ENCODE assay signal across 25 cellular contexts in genomic region chr6:79710127-79710526, GRCh38.
DNase-seq lines count a peak whose midpoint lies in the region; ATAC-seq and TF ChIP-seq lines count a peak whose summit lies in the region.
"Had no signal": no experiment of that assay in that cellular context is flagged by ENCODE, and none has a peak within 500 bp of the region (broad histone marks: within the 10 kb centered on the region; RNA-seq: fewer than 3 reads in every experiment).

No MANE protein-coding gene starts in this region.

- dilution Hi-C loops in IMR-90 (cut with HindIII; ENCODE audit: low sequenced_read_pairs, unreplicated experiment), result no loop called here

- H4K8ac ChIP-seq in IMR-90 (ENCODE audit: low read depth in 2 of 2, low read length in 2 of 2) (no peak overlapping the region), neuronal stem cell (ENCODE audit: low read depth, low read length) (no peak overlapping the region)

- H3K56ac ChIP-seq in IMR-90 (ENCODE audit: extremely low read depth, insufficient read depth, low read length), result no peak overlapping the region

- no peak overlapping the region for H2BK12ac ChIP-seq in neuronal stem cell (ENCODE audit: low read length)

- no peak overlapping the region for H3K18ac ChIP-seq in IMR-90 (ENCODE audit: low read depth, low read length)
- H3K18ac ChIP-seq in neuronal stem cell (ENCODE audit: low read length), result peak overlapping the region; percentile 24

- H3K9ac ChIP-seq in IMR-90 (ENCODE audit: low read depth, low read length), result no peak overlapping the region
- H3K9ac ChIP-seq in neuronal stem cell (ENCODE audit: low read depth, low read length, poor library complexity), result no peak overlapping the region
- H3K9ac ChIP-seq: parathyroid adenoma had no signal

- no peak overlapping the region for H4K5ac ChIP-seq in IMR-90 (ENCODE audit: low read depth, low read length)

- DNase-seq in IMR-90 (no peak), NCI-H526 treated with DMSO at 0.1 percent for 48 hours (lab: John Stamatoyannopoulos, UW) (peak; percentile 3), neuronal stem cell (ENCODE audit: low spot score) (no peak), NOMO-1 (lab: John Stamatoyannopoulos, UW; ENCODE audit: unreplicated experiment in 2 of 2) (no peak), testis (no peak), DMS79 (lab: John Stamatoyannopoulos, UW) (no peak)
- DNase-seq: activated CD4-positive, alpha-beta T cell treated with anti-CD3 and anti-CD28 coated beads, Interleukin-2, amount 50 U/mL, for 4 hours; activated CD4-positive, CD25-positive, alpha-beta regulatory T cell; activated CD8-positive, alpha-beta memory T cell treated with anti-CD3 and anti-CD28 coated beads, Interleukin-2, amount 50 U/mL, for 48 hours; activated naive CD8-positive, alpha-beta T cell treated with anti-CD3 and anti-CD28 coated beads for 36 hours; EL; H9; NCI-H1105; NCI-H2171 treated with DMSO at 0.1 percent for 48 hours; NCI-H748 treated with DMSO at 0.1 percent for 48 hours; right cardiac atrium; Right ventricle myocardium superior; stimulated activated CD4-positive, alpha-beta T cell treated with anti-CD3 and anti-CD28 coated beads, Interleukin-12 subunit alpha, Interleukin-12 subunit beta, amount 100 ng/mL, for 4 hours; T1000 had no signal

- H3K9me3 ChIP-seq in IMR-90 (ENCODE audit: control insufficient read depth, insufficient read depth, low read length) (no peaks in the 10 kb centered on the region), neuronal stem cell (replicated peaks in 1 of 2; ENCODE audit: control insufficient read depth in 2 of 2, insufficient read depth in 1 of 2, low read depth in 1 of 2, low read length in 2 of 2) (no peaks in the 10 kb centered on the region), testis (no peaks in the 10 kb centered on the region)
- H3K9me3 ChIP-seq: tibial nerve had no signal

- peak overlapping the region; percentile 0 for H2AK9ac ChIP-seq in IMR-90 (replicated peaks; ENCODE audit: low read depth, low read length, poor library complexity)

- H2BK120ac ChIP-seq in IMR-90 (ENCODE audit: low read depth, low read length) (no peak overlapping the region), neuronal stem cell (ENCODE audit: low read depth, low read length) (no peak overlapping the region)

- H4K91ac ChIP-seq in IMR-90 (ENCODE audit: insufficient read depth, low read depth, low read length) (no peak overlapping the region), neuronal stem cell (ENCODE audit: low read depth, low read length, poor library complexity) (no peak overlapping the region)

- no peaks in the 10 kb centered on the region for H3K79me1 ChIP-seq in IMR-90 (ENCODE audit: low read depth in 1 of 2, low read length in 2 of 2)
- H3K79me1 ChIP-seq in neuronal stem cell (ENCODE audit: low read depth, low read length), result no peaks in the 10 kb centered on the region

- no peak for TF ChIP-seq CTCF in IMR-90 (conservative IDR thresholded peaks at IDR 0.05; ENCODE audit: low read depth, low read length)
- no peak for TF ChIP-seq CTCF in testis (IDR thresholded peaks at IDR 0.05)

- H3K9me1 ChIP-seq in IMR-90 (ENCODE audit: insufficient read depth, low read length), result no peaks in the 10 kb centered on the region

- H2AK5ac ChIP-seq in IMR-90 (ENCODE audit: low read depth, low read length), result no peak overlapping the region
- H2AK5ac ChIP-seq in neuronal stem cell (ENCODE audit: low read depth, low read length), result peak overlapping the region; percentile 54

- no peaks in the 10 kb centered on the region for H3K4me1 ChIP-seq in IMR-90 (ENCODE audit: control insufficient read depth, insufficient read depth, low read length)
- H3K4me1 ChIP-seq in neuronal stem cell (ENCODE audit: control insufficient read depth in 2 of 2, insufficient read depth in 1 of 2, low read depth in 1 of 2, low read length in 2 of 2), result peaks cover 0 to 11% of the 10 kb centered on the region in 2 donors
- no peaks in the 10 kb centered on the region for H3K4me1 ChIP-seq in testis

- no CpG with 5 or more reads among the region's 3 CpGs for WGBS in IMR-90 (ENCODE audit: extremely low coverage in 2 of 2, insufficient read length in 1 of 2), 2 experiments
- no CpG with 5 or more reads among the region's 3 CpGs for whole genome bisulfite sequencing in neuronal stem cell (ENCODE audit: extremely low coverage in 2 of 2, insufficient read length in 2 of 2, insufficient replicate concordance in 1 of 2), 2 donors
- 63 to 70% methylated on average over 3 of the region's 3 CpGs for WGBS in testis, 2 donors

- ATAC-seq in IMR-90 (ENCODE audit: low read depth) (no peak), esophagus mucosa (peak; percentile 44), HG03442 (IDR thresholded peaks at IDR 0.05; ENCODE audit: unreplicated experiment) (no peak)
- ATAC-seq: right cardiac atrium had no signal

- TF ChIP-seq RAD21 in IMR-90 (IDR thresholded peaks at IDR 0.05; ENCODE audit: low read length), result no peak

- H4K20me1 ChIP-seq in IMR-90 (ENCODE audit: insufficient read depth, low read length), result no peaks in the 10 kb centered on the region

- CTCF ChIA-PET in IMR-90 (lab: Yijun Ruan, JAX), result no interaction called here

- intact Hi-C loops in IMR-90 (cut with micrococcal nuclease), result no loop called here
- intact Hi-C loops in testis (cut with DNase I; ENCODE audit: low total_unique reads), result loop anchor here (10.0 kb wide), 1 partner anchor 135 kb away; no protein-coding TSS in a partner anchor

- no peak overlapping the region for H2BK15ac ChIP-seq in IMR-90 (ENCODE audit: low read depth, low read length)
- peak overlapping the region; percentile 30 for H2BK15ac ChIP-seq in neuronal stem cell (ENCODE audit: low read length)

- H3K27me3 ChIP-seq in IMR-90 (ENCODE audit: control insufficient read depth, insufficient read depth, low read length) (no peaks in the 10 kb centered on the region; the same call in 1 of the 2 replicates), neuronal stem cell (ENCODE audit: control insufficient read depth in 3 of 3, insufficient read depth in 3 of 3, low read depth in 1 of 3, low read length in 3 of 3) (no peaks in the 10 kb centered on the region), testis (no peaks in the 10 kb centered on the region)
- H3K27me3 ChIP-seq: tibial nerve had no signal

- H3K23ac ChIP-seq in IMR-90 (ENCODE audit: low read depth, low read length) (no peak overlapping the region), neuronal stem cell (ENCODE audit: low read depth, low read length, poor library complexity) (no peak overlapping the region)

- TF ChIP-seq POLR2A in IMR-90 (IDR thresholded peaks at IDR 0.05; ENCODE audit: low read depth, low read length) (no peak), testis (IDR thresholded peaks at IDR 0.05) (no peak)

- H2AFZ ChIP-seq in IMR-90 (replicated peaks; ENCODE audit: low read length, poor library complexity) (no peak overlapping the region), neuronal stem cell (ENCODE audit: low read length) (no peak overlapping the region)
- H2AFZ ChIP-seq: parathyroid adenoma had no signal

- no TSS peak for BruUV-seq in IMR-90 (replicated peaks; lab: Mats Ljungman, UMichigan)

- in situ Hi-C loops in IMR-90 (cut with MboI; ENCODE audit: low sequenced_read_pairs), result no loop called here

- H3K14ac ChIP-seq in IMR-90 (replicated peaks; ENCODE audit: low read depth, low read length) (no peak overlapping the region), neuronal stem cell (ENCODE audit: low read length) (no peak overlapping the region)

- H3K4me2 ChIP-seq in IMR-90 (ENCODE audit: low read depth, low read length) (no peak overlapping the region), neuronal stem cell (ENCODE audit: insufficient read depth, low read length, poor library complexity, severe bottlenecking) (no peak overlapping the region)

- H3K4ac ChIP-seq in IMR-90 (ENCODE audit: low read depth, low read length) (no peak overlapping the region), neuronal stem cell (ENCODE audit: low read length) (no peak overlapping the region)

- POLR2A ChIA-PET in IMR-90 (lab: Charles Lee; ENCODE audit: unreplicated experiment), result no interaction called here

- no peak overlapping the region for H3K4me3 ChIP-seq in IMR-90 (ENCODE audit: insufficient read depth, low read depth, low read length)
- H3K4me3 ChIP-seq in neuronal stem cell (ENCODE audit: low read length in 2 of 2), result no peak overlapping the region
- no peak overlapping the region for H3K4me3 ChIP-seq in testis
- H3K4me3 ChIP-seq: tibial nerve had no signal

- no peak overlapping the region for H2BK20ac ChIP-seq in IMR-90 (ENCODE audit: low read depth, low read length)

- H3K36me3 ChIP-seq in IMR-90 (ENCODE audit: control insufficient read depth, insufficient read depth, low read length) (no peaks in the 10 kb centered on the region), neuronal stem cell (replicated peaks in 1 of 2; ENCODE audit: control insufficient read depth in 2 of 2, insufficient read depth in 2 of 2, low read length in 2 of 2) (no peaks in the 10 kb centered on the region), testis (ENCODE audit: low read depth, missing control alignments) (no peaks in the 10 kb centered on the region)
- H3K36me3 ChIP-seq: tibial nerve had no signal

- H2BK5ac ChIP-seq in IMR-90 (ENCODE audit: low read depth, low read length, poor library complexity, severe bottlenecking) (no peak overlapping the region), neuronal stem cell (ENCODE audit: low read length) (no peak overlapping the region)

- no peak overlapping the region for H3K27ac ChIP-seq in IMR-90 (ENCODE audit: insufficient read depth, low read length)
- no peak overlapping the region for H3K27ac ChIP-seq in neuronal stem cell (replicated peaks; ENCODE audit: low read length)
- no peak overlapping the region for H3K27ac ChIP-seq in testis
- H3K27ac ChIP-seq: C4-2B, epithelial cell of prostate, parathyroid adenoma, tibial nerve had no signal

TF ChIP-seq in IMR-90, 13 proteins besides CTCF, POLR2A, EP300 and RAD21 (continues in another document):
- TF ChIP-seq NFE2L2 (IDR thresholded peaks at IDR 0.05; ENCODE audit: low read depth, low read length), result no peak
- no peak for TF ChIP-seq RCOR1 (IDR thresholded peaks at IDR 0.05; ENCODE audit: insufficient replicate concordance, low read length)
- TF ChIP-seq MXI1 (IDR thresholded peaks at IDR 0.05; ENCODE audit: borderline replicate concordance, low read depth, low read length), result no peak
- no peak for TF ChIP-seq USF2 (IDR thresholded peaks at IDR 0.05; ENCODE audit: low read depth, low read length)
- TF ChIP-seq CHD1 (IDR thresholded peaks at IDR 0.05; ENCODE audit: low read depth, low read length), result no peak
